ENCODE assay signal across 1 cellular context in the genomic region with DNA sequence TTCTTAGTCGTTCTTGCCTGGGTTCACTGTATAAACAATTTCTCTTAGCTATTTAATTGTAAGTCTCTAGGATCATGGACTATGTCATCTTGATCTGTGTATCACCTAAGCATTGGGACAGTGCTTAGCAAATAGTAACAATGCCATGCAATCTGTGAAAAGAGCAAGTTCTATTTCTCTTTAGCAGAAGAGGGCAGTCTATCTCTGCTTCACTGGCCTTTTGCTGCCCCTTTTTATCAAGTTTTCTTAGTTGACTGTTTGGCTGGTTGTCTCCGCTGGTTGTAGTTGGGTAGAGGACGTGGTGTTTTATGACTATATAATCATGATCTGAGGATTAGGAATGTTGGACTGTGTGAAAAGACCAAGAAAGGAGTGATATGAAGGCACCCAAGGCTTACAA.
TF ChIP-seq lines count a peak whose summit lies in the region.

No MANE protein-coding gene starts in this region.

TF ChIP-seq in GM23338, 12 proteins besides CTCF, POLR2A, EP300 and RAD21 (continued from another document):
- TF ChIP-seq, protein P1, sequence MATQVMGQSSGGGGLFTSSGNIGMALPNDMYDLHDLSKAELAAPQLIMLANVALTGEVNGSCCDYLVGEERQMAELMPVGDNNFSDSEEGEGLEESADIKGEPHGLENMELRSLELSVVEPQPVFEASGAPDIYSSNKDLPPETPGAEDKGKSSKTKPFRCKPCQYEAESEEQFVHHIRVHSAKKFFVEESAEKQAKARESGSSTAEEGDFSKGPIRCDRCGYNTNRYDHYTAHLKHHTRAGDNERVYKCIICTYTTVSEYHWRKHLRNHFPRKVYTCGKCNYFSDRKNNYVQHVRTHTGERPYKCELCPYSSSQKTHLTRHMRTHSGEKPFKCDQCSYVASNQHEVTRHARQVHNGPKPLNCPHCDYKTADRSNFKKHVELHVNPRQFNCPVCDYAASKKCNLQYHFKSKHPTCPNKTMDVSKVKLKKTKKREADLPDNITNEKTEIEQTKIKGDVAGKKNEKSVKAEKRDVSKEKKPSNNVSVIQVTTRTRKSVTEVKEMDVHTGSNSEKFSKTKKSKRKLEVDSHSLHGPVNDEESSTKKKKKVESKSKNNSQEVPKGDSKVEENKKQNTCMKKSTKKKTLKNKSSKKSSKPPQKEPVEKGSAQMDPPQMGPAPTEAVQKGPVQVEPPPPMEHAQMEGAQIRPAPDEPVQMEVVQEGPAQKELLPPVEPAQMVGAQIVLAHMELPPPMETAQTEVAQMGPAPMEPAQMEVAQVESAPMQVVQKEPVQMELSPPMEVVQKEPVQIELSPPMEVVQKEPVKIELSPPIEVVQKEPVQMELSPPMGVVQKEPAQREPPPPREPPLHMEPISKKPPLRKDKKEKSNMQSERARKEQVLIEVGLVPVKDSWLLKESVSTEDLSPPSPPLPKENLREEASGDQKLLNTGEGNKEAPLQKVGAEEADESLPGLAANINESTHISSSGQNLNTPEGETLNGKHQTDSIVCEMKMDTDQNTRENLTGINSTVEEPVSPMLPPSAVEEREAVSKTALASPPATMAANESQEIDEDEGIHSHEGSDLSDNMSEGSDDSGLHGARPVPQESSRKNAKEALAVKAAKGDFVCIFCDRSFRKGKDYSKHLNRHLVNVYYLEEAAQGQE (IDR thresholded peaks at IDR 0.05; ENCODE audit: unreplicated experiment): no peak
- TF ChIP-seq NANOG (IDR thresholded peaks at IDR 0.05; ENCODE audit: borderline replicate concordance): no peak
- TF ChIP-seq POLR2AphosphoS5 (IDR thresholded peaks at IDR 0.05; ENCODE audit: low read depth): no peak
- TF ChIP-seq CREB1 (CRISPR knock-in tag; IDR thresholded peaks at IDR 0.05; ENCODE audit: low read depth): no peak
- TF ChIP-seq, protein P2, sequence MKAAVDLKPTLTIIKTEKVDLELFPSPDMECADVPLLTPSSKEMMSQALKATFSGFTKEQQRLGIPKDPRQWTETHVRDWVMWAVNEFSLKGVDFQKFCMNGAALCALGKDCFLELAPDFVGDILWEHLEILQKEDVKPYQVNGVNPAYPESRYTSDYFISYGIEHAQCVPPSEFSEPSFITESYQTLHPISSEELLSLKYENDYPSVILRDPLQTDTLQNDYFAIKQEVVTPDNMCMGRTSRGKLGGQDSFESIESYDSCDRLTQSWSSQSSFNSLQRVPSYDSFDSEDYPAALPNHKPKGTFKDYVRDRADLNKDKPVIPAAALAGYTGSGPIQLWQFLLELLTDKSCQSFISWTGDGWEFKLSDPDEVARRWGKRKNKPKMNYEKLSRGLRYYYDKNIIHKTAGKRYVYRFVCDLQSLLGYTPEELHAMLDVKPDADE (IDR thresholded peaks at IDR 0.05): no peak
- no peak for TF ChIP-seq ZNF331 (CRISPR knock-in tag; IDR thresholded peaks at IDR 0.05; ENCODE audit: low read depth)
